ENCODE assay signal across 9 cellular contexts in the genomic region with DNA sequence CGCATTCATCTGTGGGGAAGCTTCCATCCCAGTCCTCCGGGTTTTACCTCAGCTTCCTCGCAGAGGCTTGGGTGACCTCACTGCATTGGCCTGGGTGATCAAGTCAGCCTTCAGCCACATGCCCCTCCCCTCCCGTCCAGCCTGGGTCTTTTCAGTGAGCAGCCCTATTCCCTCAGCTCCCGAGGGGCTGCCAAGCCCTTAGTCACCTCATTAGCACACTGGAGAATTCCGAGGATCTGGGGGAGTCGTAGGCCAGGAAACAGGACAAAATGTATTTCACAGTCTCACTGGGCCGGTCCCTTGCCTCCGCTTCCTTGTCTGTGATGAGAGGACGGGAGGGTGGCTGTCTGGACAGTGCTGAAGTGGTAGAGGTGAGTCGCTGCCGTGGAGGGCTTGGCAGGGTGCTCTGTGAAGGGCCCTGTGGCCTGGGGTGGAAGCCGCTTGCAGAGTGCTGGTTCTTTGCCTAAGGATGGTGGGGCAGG. TPM values are rescaled to one million over a fixed set of nuclear protein-coding genes. Genes with fewer than 3 reads are reported as not detected.
A peak's percentile ranks its signal among the peaks of the same experiment; 100 is the strongest.
DNase-seq lines count a peak whose midpoint lies in the region; ATAC-seq and TF ChIP-seq lines count a peak whose summit lies in the region.
"Had no signal": no experiment of that assay in that cellular context is flagged by ENCODE, and none has a peak within 500 bp of the region (broad histone marks: within the 10 kb centered on the region; RNA-seq: fewer than 3 reads in every experiment).

No MANE protein-coding gene starts in this region.

- no peaks in the 10 kb centered on the region for H3K36me3 Mint-ChIP-seq in GM23338 (ENCODE audit: low read depth)
- peaks cover 0 to 13% (median 5%) of the 10 kb centered on the region in 3 donors for H3K36me3 Mint-ChIP-seq in immature natural killer cell

- H2AFZ ChIP-seq in GM23338 (no peak overlapping the region), smooth muscle cell (ENCODE audit: low read depth) (no peak overlapping the region)

- WGBS in smooth muscle cell (ENCODE audit: low lambda C conversion rate) = 12% methylated on average over 13 of the region's 13 CpGs

- H3K27ac ChIP-seq in GM23338 (ENCODE audit: low read depth) (0 out of 2 replicates have a peak overlapping the region, but pooled peaks have one; percentile 26), smooth muscle cell (ENCODE audit: low read depth) (peak overlapping the region; percentile 83)
- H3K27ac ChIP-seq: KMS-11 had no signal

- H3K4me3 Mint-ChIP-seq in GM23338 = no peak overlapping the region
- H3K4me3 Mint-ChIP-seq in immature natural killer cell = peak overlapping the region; percentile 27 to 81 (median 58)

- in situ Hi-C loops in GM13976 (cut with MboI; ENCODE audit: low sequenced_read_pairs, unreplicated experiment) = no loop called here

- H3K4me2 ChIP-seq in GM23338 (no peak overlapping the region), smooth muscle cell (peak overlapping the region; percentile 68)
- H3K4me2 ChIP-seq: KMS-11 had no signal

- no peaks in the 10 kb centered on the region for H3K4me1 ChIP-seq in GM23338 (ENCODE audit: insufficient read depth)
- H3K4me1 ChIP-seq in smooth muscle cell (ENCODE audit: low read depth) = peaks cover 31% of the 10 kb centered on the region

- no peaks in the 10 kb centered on the region for H3K9me3 ChIP-seq in smooth muscle cell (replicated peaks; ENCODE audit: low read depth)

- no peak for DNase-seq in GM23338 (ENCODE audit: low spot score)
- peak; percentile 96 for DNase-seq in astrocyte of the hippocampus (ENCODE audit: low read depth, low spot score)
- no peak for DNase-seq in immature natural killer cell
- peak; percentile 19 for DNase-seq in smooth muscle cell (lab: John Stamatoyannopoulos, UW; ENCODE audit: unreplicated experiment)
- no peak for DNase-seq in SW480 (ENCODE audit: low spot score)
- no peak for DNase-seq in NCI-H1694 treated with DMSO at 0.1 percent for 48 hours (lab: John Stamatoyannopoulos, UW)
- DNase-seq in GM13976 (ENCODE audit: low spot score) = no peak
- no peak for DNase-seq in stimulated activated naive CD4-positive, alpha-beta T cell treated with Interleukin-2 at 50 U/mL for 16 hours (lab: John Stamatoyannopoulos, UW)

- TF ChIP-seq CTCF in GM23338 (conservative IDR thresholded peaks at IDR 0.05; ENCODE audit: low read depth in 2 of 2) = no peak
- TF ChIP-seq CTCF in smooth muscle cell (IDR thresholded peaks at IDR 0.05; ENCODE audit: borderline replicate concordance, insufficient read depth, poor library complexity, severe bottlenecking) = no peak
- no peak for TF ChIP-seq CTCF in GM13976 (IDR thresholded peaks at IDR 0.05; ENCODE audit: borderline replicate concordance, control extremely low read depth, extremely low read depth, insufficient read depth, missing control alignments)

- no peak overlapping the region for H3K27ac Mint-ChIP-seq in GM23338
- peak overlapping the region; percentile 29 to 80 (median 76) for H3K27ac Mint-ChIP-seq in immature natural killer cell

- H3F3A ChIP-seq in GM23338 (replicated peaks; ENCODE audit: low read depth) (no peaks in the 10 kb centered on the region), smooth muscle cell (ENCODE audit: low read depth) (peaks cover 31% of the 10 kb centered on the region)

- peaks cover 94% of the 10 kb centered on the region for H3K79me2 ChIP-seq in GM23338 (replicated peaks; ENCODE audit: insufficient read depth)
- H3K79me2 ChIP-seq in smooth muscle cell (ENCODE audit: low read depth) = peaks cover 85% of the 10 kb centered on the region

- no peaks in the 10 kb centered on the region for H3K36me3 ChIP-seq in GM23338 (ENCODE audit: insufficient read depth)
- no peaks in the 10 kb centered on the region for H3K36me3 ChIP-seq in smooth muscle cell (ENCODE audit: low read depth)

- H3K27me3 ChIP-seq in GM23338 (ENCODE audit: insufficient read depth) (no peaks in the 10 kb centered on the region), smooth muscle cell (ENCODE audit: low read depth) (no peaks in the 10 kb centered on the region)

- peak; percentile 16 for ATAC-seq in GM23338

- peak overlapping the region; percentile 71 for H3K9ac ChIP-seq in smooth muscle cell (ENCODE audit: low read depth)
- H3K9ac ChIP-seq: KMS-11 had no signal

- H3K9me3 Mint-ChIP-seq in GM23338 (no peaks in the 10 kb centered on the region), immature natural killer cell (no peaks in the 10 kb centered on the region)

- H3K9me2 ChIP-seq in GM23338 (ENCODE audit: insufficient read depth) = no peaks in the 10 kb centered on the region

- H3K27me3 Mint-ChIP-seq in GM23338 (ENCODE audit: insufficient read depth, low read depth, poor library complexity) = peaks cover 10% of the 10 kb centered on the region
- H3K27me3 Mint-ChIP-seq in immature natural killer cell (ENCODE audit: low read depth in 3 of 3) = peaks cover 0 to 6% (median 1%) of the 10 kb centered on the region in 3 donors

- no peak overlapping the region for H3K4me3 ChIP-seq in GM23338
- no peak overlapping the region for H3K4me3 ChIP-seq in smooth muscle cell

- peaks cover 32% of the 10 kb centered on the region for H3K4me1 Mint-ChIP-seq in GM23338
- H3K4me1 Mint-ChIP-seq in immature natural killer cell = peaks cover 54 to 75% of the 10 kb centered on the region in 2 donors

- H4K20me1 ChIP-seq in GM23338 (replicated peaks; ENCODE audit: insufficient read depth) (peaks cover 9% of the 10 kb centered on the region), smooth muscle cell (ENCODE audit: low read depth) (peaks cover 100% of the 10 kb centered on the region)

TF ChIP-seq in GM23338, 12 proteins besides CTCF, POLR2A, EP300 and RAD21:
- TF ChIP-seq, protein P1, sequence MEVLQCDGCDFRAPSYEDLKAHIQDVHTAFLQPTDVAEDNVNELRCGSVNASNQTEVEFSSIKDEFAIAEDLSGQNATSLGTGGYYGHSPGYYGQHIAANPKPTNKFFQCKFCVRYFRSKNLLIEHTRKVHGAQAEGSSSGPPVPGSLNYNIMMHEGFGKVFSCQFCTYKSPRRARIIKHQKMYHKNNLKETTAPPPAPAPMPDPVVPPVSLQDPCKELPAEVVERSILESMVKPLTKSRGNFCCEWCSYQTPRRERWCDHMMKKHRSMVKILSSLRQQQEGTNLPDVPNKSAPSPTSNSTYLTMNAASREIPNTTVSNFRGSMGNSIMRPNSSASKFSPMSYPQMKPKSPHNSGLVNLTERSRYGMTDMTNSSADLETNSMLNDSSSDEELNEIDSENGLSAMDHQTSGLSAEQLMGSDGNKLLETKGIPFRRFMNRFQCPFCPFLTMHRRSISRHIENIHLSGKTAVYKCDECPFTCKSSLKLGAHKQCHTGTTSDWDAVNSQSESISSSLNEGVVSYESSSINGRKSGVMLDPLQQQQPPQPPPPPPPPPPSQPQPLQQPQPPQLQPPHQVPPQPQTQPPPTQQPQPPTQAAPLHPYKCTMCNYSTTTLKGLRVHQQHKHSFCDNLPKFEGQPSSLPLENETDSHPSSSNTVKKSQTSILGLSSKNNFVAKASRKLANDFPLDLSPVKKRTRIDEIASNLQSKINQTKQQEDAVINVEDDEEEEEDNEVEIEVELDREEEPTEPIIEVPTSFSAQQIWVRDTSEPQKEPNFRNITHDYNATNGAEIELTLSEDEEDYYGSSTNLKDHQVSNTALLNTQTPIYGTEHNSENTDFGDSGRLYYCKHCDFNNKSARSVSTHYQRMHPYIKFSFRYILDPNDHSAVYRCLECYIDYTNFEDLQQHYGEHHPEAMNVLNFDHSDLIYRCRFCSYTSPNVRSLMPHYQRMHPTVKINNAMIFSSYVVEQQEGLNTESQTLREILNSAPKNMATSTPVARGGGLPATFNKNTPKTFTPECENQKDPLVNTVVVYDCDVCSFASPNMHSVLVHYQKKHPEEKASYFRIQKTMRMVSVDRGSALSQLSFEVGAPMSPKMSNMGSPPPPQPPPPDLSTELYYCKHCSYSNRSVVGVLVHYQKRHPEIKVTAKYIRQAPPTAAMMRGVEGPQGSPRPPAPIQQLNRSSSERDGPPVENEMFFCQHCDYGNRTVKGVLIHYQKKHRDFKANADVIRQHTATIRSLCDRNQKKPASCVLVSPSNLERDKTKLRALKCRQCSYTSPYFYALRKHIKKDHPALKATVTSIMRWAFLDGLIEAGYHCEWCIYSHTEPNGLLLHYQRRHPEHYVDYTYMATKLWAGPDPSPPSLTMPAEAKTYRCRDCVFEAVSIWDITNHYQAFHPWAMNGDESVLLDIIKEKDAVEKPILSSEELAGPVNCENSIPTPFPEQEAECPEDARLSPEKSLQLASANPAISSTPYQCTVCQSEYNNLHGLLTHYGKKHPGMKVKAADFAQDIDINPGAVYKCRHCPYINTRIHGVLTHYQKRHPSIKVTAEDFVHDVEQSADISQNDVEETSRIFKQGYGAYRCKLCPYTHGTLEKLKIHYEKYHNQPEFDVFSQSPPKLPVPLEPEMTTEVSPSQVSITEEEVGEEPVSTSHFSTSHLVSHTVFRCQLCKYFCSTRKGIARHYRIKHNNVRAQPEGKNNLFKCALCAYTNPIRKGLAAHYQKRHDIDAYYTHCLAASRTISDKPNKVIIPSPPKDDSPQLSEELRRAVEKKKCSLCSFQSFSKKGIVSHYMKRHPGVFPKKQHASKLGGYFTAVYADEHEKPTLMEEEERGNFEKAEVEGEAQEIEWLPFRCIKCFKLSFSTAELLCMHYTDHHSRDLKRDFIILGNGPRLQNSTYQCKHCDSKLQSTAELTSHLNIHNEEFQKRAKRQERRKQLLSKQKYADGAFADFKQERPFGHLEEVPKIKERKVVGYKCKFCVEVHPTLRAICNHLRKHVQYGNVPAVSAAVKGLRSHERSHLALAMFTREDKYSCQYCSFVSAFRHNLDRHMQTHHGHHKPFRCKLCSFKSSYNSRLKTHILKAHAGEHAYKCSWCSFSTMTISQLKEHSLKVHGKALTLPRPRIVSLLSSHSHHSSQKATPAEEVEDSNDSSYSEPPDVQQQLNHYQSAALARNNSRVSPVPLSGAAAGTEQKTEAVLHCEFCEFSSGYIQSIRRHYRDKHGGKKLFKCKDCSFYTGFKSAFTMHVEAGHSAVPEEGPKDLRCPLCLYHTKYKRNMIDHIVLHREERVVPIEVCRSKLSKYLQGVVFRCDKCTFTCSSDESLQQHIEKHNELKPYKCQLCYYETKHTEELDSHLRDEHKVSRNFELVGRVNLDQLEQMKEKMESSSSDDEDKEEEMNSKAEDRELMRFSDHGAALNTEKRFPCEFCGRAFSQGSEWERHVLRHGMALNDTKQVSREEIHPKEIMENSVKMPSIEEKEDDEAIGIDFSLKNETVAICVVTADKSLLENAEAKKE (CRISPR knock-in tag; IDR thresholded peaks at IDR 0.05) = no peak

RNA-seq across cellular contexts. Expression of a gene that starts 19.9 kb away (rescaled TPM):
- 27.6 and 35.7 TPM in 2 replicates for total RNA-seq in GM23338 (2014; rRNA removed; shearing (Covaris generic))
- polyA plus RNA-seq in GM23338 (2016; fragmentation: Nextera tagmentation; extraction: Ambion mirVana) (8.7 and 9.1 TPM in 2 replicates), immature natural killer cell (10 to 100 TPM in 1 of 3 donors, 1 to 10 TPM in 2; 4.3 to 22.4 (median 6.7) TPM), smooth muscle cell (32.3 and 45.1 TPM in 2 replicates)
- total RNA-seq in smooth muscle cell = 24.6 and 27.9 TPM in 2 replicates

Comparison
In these comparisons a context has a peak if more than half of its experiments do, and no peak if none do; other contexts are left out.
1. DNase-seq: peak in astrocyte of the hippocampus (single experiment) and smooth muscle cell (single experiment); none in GM23338 (single experiment), immature natural killer cell (0 of 3), SW480 (single experiment), NCI-H1694 treated with DMSO at 0.1 percent for 48 hours (single experiment), GM13976 (single experiment) and stimulated activated naive CD4-positive, alpha-beta T cell treated with Interleukin-2 at 50 U/mL for 16 hours (single experiment).